ENCODE assay signal across 12 cellular contexts in genomic region chr5:541148-541887, GRCh38. TPM values are rescaled to one million over a fixed set of nuclear protein-coding genes. Genes with fewer than 3 reads are reported as not detected.
DNase-seq lines count a peak whose midpoint lies in the region; ATAC-seq and TF ChIP-seq lines count a peak whose summit lies in the region.
"Had no signal": no experiment of that assay in that cellular context is flagged by ENCODE, and none has a peak within 500 bp of the region (broad histone marks: within the 10 kb centered on the region; RNA-seq: fewer than 3 reads in every experiment).

No MANE protein-coding gene starts in this region.

- H3K4me1 ChIP-seq in BE2C (no peaks in the 10 kb centered on the region), GM23338 (ENCODE audit: insufficient read depth) (no peaks in the 10 kb centered on the region), mucosa of descending colon (ENCODE audit: low read depth) (peaks cover 10% of the 10 kb centered on the region), vagina (no peaks in the 10 kb centered on the region)

- ATAC-seq in GM23338 (peak; percentile 88), mucosa of descending colon (no peak), GM18909 (IDR thresholded peaks at IDR 0.05; ENCODE audit: poor library complexity, unreplicated experiment) (no peak), HG03520 (IDR thresholded peaks at IDR 0.05; ENCODE audit: unreplicated experiment) (no peak)

- H3K27ac Mint-ChIP-seq in GM23338 (no peak overlapping the region), chondrocyte (ENCODE audit: unreplicated experiment) (no peak overlapping the region)

- no peaks in the 10 kb centered on the region; the same call in 2 of the 3 replicates for H3K9me3 Mint-ChIP-seq in GM23338
- no peaks in the 10 kb centered on the region for H3K9me3 Mint-ChIP-seq in chondrocyte (ENCODE audit: low read depth)

- H3K27me3 Mint-ChIP-seq in GM23338 (ENCODE audit: insufficient read depth, low read depth, poor library complexity) = peaks cover 6% of the 10 kb centered on the region
- peaks cover 15% of the 10 kb centered on the region for H3K27me3 Mint-ChIP-seq in chondrocyte (ENCODE audit: low read depth)

- H4K20me1 ChIP-seq in GM23338 (replicated peaks; ENCODE audit: insufficient read depth) = no peaks in the 10 kb centered on the region

- H3K4me1 Mint-ChIP-seq in GM23338 = no peaks in the 10 kb centered on the region; the same call in 2 of the 3 replicates
- H3K4me1 Mint-ChIP-seq in chondrocyte (ENCODE audit: low read depth) = no peaks in the 10 kb centered on the region

- intact Hi-C loops in mucosa of descending colon (cut with DNase I, micrococcal nuclease) = no loop called here
- intact Hi-C loops in vagina (cut with DNase I) = no loop called here

- H3F3A ChIP-seq in GM23338 (replicated peaks; ENCODE audit: low read depth) = no peaks in the 10 kb centered on the region

- no peak overlapping the region for H3K4me2 ChIP-seq in GM23338

- no peak overlapping the region for H3K4me3 ChIP-seq in BE2C (ENCODE audit: low read depth, low read length)
- no peak overlapping the region for H3K4me3 ChIP-seq in GM23338
- no peak overlapping the region for H3K4me3 ChIP-seq in mucosa of descending colon
- no peak overlapping the region for H3K4me3 ChIP-seq in vagina

- TF ChIP-seq CTCF in BE2C (IDR thresholded peaks at IDR 0.05; ENCODE audit: low read depth, low read length) (no peak), GM23338 (conservative IDR thresholded peaks at IDR 0.05; ENCODE audit: low read depth in 2 of 2) (no peak), chondrocyte (IDR thresholded peaks at IDR 0.05) (no peak), mucosa of descending colon (IDR thresholded peaks at IDR 0.05) (no peak), vagina (IDR thresholded peaks at IDR 0.05) (no peak)

- H3K27me3 ChIP-seq in BE2C (no peaks in the 10 kb centered on the region), GM23338 (ENCODE audit: insufficient read depth) (no peaks in the 10 kb centered on the region), vagina (no peaks in the 10 kb centered on the region)

- H3K36me3 ChIP-seq in BE2C (no peaks in the 10 kb centered on the region), GM23338 (ENCODE audit: insufficient read depth) (no peaks in the 10 kb centered on the region), mucosa of descending colon (ENCODE audit: low read depth) (no peaks in the 10 kb centered on the region), vagina (no peaks in the 10 kb centered on the region)

- H3K27ac ChIP-seq in GM23338 (ENCODE audit: low read depth) (no peak overlapping the region), vagina (no peak overlapping the region)

- H3K36me3 Mint-ChIP-seq in GM23338 (ENCODE audit: low read depth) = no peaks in the 10 kb centered on the region
- H3K36me3 Mint-ChIP-seq in chondrocyte (ENCODE audit: low read depth) = peaks cover 2% of the 10 kb centered on the region

- H3K9me2 ChIP-seq in GM23338 (ENCODE audit: insufficient read depth) = no peaks in the 10 kb centered on the region

- H3K4me3 Mint-ChIP-seq in GM23338 (no peak overlapping the region), chondrocyte (ENCODE audit: unreplicated experiment) (no peak overlapping the region)

- H3K79me2 ChIP-seq in GM23338 (replicated peaks; ENCODE audit: insufficient read depth) = no peaks in the 10 kb centered on the region

- DNase-seq in BE2C (peak; percentile 11), GM23338 (ENCODE audit: low spot score) (peak; percentile 61), chondrocyte (ENCODE audit: low spot score) (peak; percentile 92), mucosa of descending colon (peak in 2 of 3 donors; percentile 31 to 50), vagina (ENCODE audit: extremely low spot score in 2 of 2) (no peak)
- DNase-seq: Calu3, hippocampal formation, kidney glomerular epithelial cell, NCI-H1417 treated with DMSO at 0.1 percent for 48 hours, NCI-H69 had no signal

- no peak overlapping the region for H2AFZ ChIP-seq in GM23338

- no peak for TF ChIP-seq POLR2A in vagina (IDR thresholded peaks at IDR 0.05)

- H3K9me3 ChIP-seq in BE2C (no peaks in the 10 kb centered on the region), mucosa of descending colon (no peaks in the 10 kb centered on the region), vagina (no peaks in the 10 kb centered on the region)

TF ChIP-seq in GM23338, 12 proteins besides CTCF, POLR2A, EP300 and RAD21 (continues in another document):
- TF ChIP-seq EZH2 (IDR thresholded peaks at IDR 0.05; ENCODE audit: low read depth, unreplicated experiment) (no peak), STAT1 (IDR thresholded peaks at IDR 0.05; ENCODE audit: unreplicated experiment) (no peak), ZNF331 (CRISPR knock-in tag; IDR thresholded peaks at IDR 0.05; ENCODE audit: low read depth) (no peak), JUNB (IDR thresholded peaks at IDR 0.05; ENCODE audit: unreplicated experiment) (no peak), EZH2phosphoT487 (IDR thresholded peaks at IDR 0.05; ENCODE audit: unreplicated experiment) (no peak), CREB1 (CRISPR knock-in tag; IDR thresholded peaks at IDR 0.05; ENCODE audit: low read depth) (no peak), REST (IDR thresholded peaks at IDR 0.05; ENCODE audit: unreplicated experiment) (no peak), NANOG (IDR thresholded peaks at IDR 0.05; ENCODE audit: borderline replicate concordance) (no peak), POLR2AphosphoS5 (IDR thresholded peaks at IDR 0.05; ENCODE audit: low read depth) (no peak), ETS1 (IDR thresholded peaks at IDR 0.05) (no peak)

RNA-seq across cellular contexts. Expression of gene SLC9A3, which starts 17.1 kb away (rescaled TPM):
- 2.3 TPM for polyA plus RNA-seq in BE2C (2012; ENCODE audit: insufficient read depth, insufficient read length, low read depth)
- 2.2 and 3.1 TPM in 2 replicates for total RNA-seq in GM23338 (2014; rRNA removed; shearing (Covaris generic))
- polyA plus RNA-seq in GM23338 (2016; fragmentation: Nextera tagmentation; extraction: Ambion mirVana) = 0.39 and 0.75 TPM in 2 replicates
- total RNA-seq in chondrocyte (0.95 to 1.4 TPM (median 1.1 TPM) in 3 replicates), mucosa of descending colon (100 to 1,000 TPM in 1 of 3 donors, 10 to 100 TPM in 2; 29.2 to 272 (median 77.7) TPM), vagina (3.9 TPM)

Comparison
In these comparisons a context has a peak if more than half of its experiments do, and no peak if none do; other contexts are left out.
1. DNase-seq: peak in BE2C (single experiment), GM23338 (single experiment), chondrocyte (single experiment) and mucosa of descending colon (2 of 3); none in vagina (0 of 2).